In the genomic region with DNA sequence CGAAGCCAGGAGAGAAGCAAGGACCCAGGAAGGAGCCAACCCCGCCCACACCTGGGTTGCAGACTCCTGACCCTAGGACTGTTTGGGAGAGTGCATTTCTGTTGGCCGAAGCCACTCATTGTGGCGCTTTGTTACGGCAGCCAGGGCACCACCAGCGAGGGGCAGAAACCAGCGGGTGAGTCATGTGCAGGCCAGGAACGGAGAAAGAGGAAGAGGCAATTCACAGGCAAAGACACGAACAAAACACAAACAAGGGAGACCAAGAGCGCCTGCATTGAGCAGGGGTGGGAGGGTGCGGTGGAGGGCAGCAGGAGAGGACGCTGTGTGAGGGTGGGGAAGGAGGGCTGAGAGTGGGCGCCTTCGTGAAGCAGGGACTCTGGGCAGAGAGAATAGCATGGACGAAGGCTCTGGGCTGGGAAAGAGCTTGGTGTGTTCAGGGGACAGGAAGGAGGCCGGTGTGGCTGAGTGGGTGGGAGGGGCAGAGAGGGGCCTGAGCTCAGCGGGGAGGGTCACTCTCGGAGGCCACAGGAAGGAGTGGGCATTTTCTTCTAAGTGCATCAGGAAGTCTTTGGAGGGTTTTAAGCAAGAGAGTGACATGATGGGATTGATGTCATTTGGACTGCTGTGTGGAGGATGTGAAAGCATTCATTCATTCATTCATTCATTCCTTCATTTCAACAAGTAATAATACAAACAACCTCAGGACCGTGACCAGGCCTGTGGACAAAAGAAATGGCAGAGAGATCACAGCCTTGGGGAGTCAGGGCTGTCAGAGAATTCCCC, we compare ENCODE assay signal across 13 cellular contexts. TPM values are rescaled to one million over a fixed set of nuclear protein-coding genes. Genes with fewer than 3 reads are reported as not detected.
DNase-seq lines count a peak whose midpoint lies in the region; ATAC-seq and TF ChIP-seq lines count a peak whose summit lies in the region.
"Had no signal": no experiment of that assay in that cellular context is flagged by ENCODE, and none has a peak within 500 bp of the region (broad histone marks: within the 10 kb centered on the region; RNA-seq: fewer than 3 reads in every experiment).

No MANE protein-coding gene starts in this region.

- no peak overlapping the region for H3K27ac ChIP-seq in gastroesophageal sphincter
- H3K27ac ChIP-seq: SJCRH30, uterus had no signal

- H3K36me3 ChIP-seq in gastroesophageal sphincter, result no peaks in the 10 kb centered on the region
- H3K36me3 ChIP-seq: SJCRH30, uterus had no signal

- no peak for TF ChIP-seq POLR2A in gastroesophageal sphincter (IDR thresholded peaks at IDR 0.05)

- no peak for TF ChIP-seq EP300 in gastroesophageal sphincter (IDR thresholded peaks at IDR 0.05)

- H3K9me3 ChIP-seq in gastroesophageal sphincter, result no peaks in the 10 kb centered on the region
- H3K9me3 ChIP-seq: SJCRH30, uterus had no signal

- peaks cover 39% of the 10 kb centered on the region for H3K27me3 ChIP-seq in gastroesophageal sphincter
- H3K27me3 ChIP-seq: SJCRH30, uterus had no signal

- no peak overlapping the region for H3K4me3 ChIP-seq in gastroesophageal sphincter
- H3K4me3 ChIP-seq: SJCRH30, uterus had no signal

- no peaks in the 10 kb centered on the region for H3K4me1 ChIP-seq in gastroesophageal sphincter
- H3K4me1 ChIP-seq: SJCRH30, uterus had no signal

- ATAC-seq in gastroesophageal sphincter (peak; percentile 47), HG03469 (IDR thresholded peaks at IDR 0.05; ENCODE audit: unreplicated experiment) (no peak), HG03025 (IDR thresholded peaks at IDR 0.05; ENCODE audit: low FRiP score, unreplicated experiment) (no peak)

- no peak for TF ChIP-seq CTCF in gastroesophageal sphincter (IDR thresholded peaks at IDR 0.05)

- 30 to 32% methylated on average over 11 to 15 of the region's 19 CpGs for WGBS in gastroesophageal sphincter (ENCODE audit: low coverage in 1 of 2), 2 donors

- DNase-seq in SIG-M5 treated with dmso at 0.1 percent for 504 hours (lab: John Stamatoyannopoulos, UW; ENCODE audit: unreplicated experiment) (peak; percentile 59), SIG-M5 (lab: John Stamatoyannopoulos, UW) (no peak), NOMO-1 treated with DMSO at 0.1 percent for 48 hours (lab: John Stamatoyannopoulos, UW; ENCODE audit: unreplicated experiment) (peak; percentile 87), renal cortical epithelial cell (ENCODE audit: low read depth) (peak; percentile 38), GM19240 (ENCODE audit: insufficient read length, low spot score) (no peak)
- DNase-seq: activated CD8-positive, alpha-beta memory T cell treated with anti-CD3 and anti-CD28 coated beads, Interleukin-2, amount 50 U/mL, for 48 hours; glutamatergic neuron; NCI-H2029 treated with DMSO at 0.1 percent for 48 hours; SJCRH30; uterus had no signal

RNA-seq across cellular contexts. Expression of a gene that starts 12.2 kb away (rescaled TPM):
- total RNA-seq in gastroesophageal sphincter, result 100 to 1,000 TPM in 2 of 4 donors, 10 to 100 TPM in 2; 95.7 to 137 (median 101) TPM
- 8.7 and 23.5 TPM in 2 replicates for total RNA-seq in renal cortical epithelial cell

RNA-seq across cellular contexts. Expression of a gene that starts 57.1 kb away (rescaled TPM):
- total RNA-seq in gastroesophageal sphincter (1 to 10 TPM in 2 of 4 donors, under 1 TPM in 1, not detected in 1; 0.39 to 4.5 (median 1.9) TPM), renal cortical epithelial cell (0.05 TPM in 1 of 2 replicates, not detected in the other)
- total RNA-seq: SJCRH30 had no signal

Comparison
In these comparisons a context has a peak if more than half of its experiments do, and no peak if none do; other contexts are left out.
1. DNase-seq: peak in SIG-M5 treated with dmso at 0.1 percent for 504 hours (single experiment), NOMO-1 treated with DMSO at 0.1 percent for 48 hours (single experiment) and renal cortical epithelial cell (single experiment); none in SIG-M5 (single experiment) and GM19240 (single experiment).